Comparison of ENCODE assay signal across 8 cellular contexts in genomic region chr6:3587660-3588059, GRCh38.
"Had no signal": no experiment of that assay in that cellular context is flagged by ENCODE, and none has a peak within 500 bp of the region (broad histone marks: within the 10 kb centered on the region; RNA-seq: fewer than 3 reads in every experiment).

No MANE protein-coding gene starts in this region.

- FAIRE-seq: G401.6, GM12878, GM12891, GM12892, GM18507, GM19239 had no signal

- ATAC-seq: GM12878 had no signal

- DNase-seq: GDM1, GF-D8 had no signal

- H3K4me3 ChIP-seq: GM12878 had no signal
